8 cellular contexts compared by ENCODE assay signal in genomic region chr10:102225646-102226541, GRCh38. TPM values are rescaled to one million over a fixed set of nuclear protein-coding genes. Genes with fewer than 3 reads are reported as not detected.
DNase-seq lines count a peak whose midpoint lies in the region; ATAC-seq, FAIRE-seq and TF ChIP-seq lines count a peak whose summit lies in the region.

Gene ELOVL3 (plus strand): TSS chr10:102226299. CDS start chr10:102226549, 250 bp downstream.

- no peaks in the 10 kb centered on the region for H3K9me3 ChIP-seq in left lung

- peak; percentile 94 for DNase-seq in NCI-H2227 (lab: John Stamatoyannopoulos, UW; ENCODE audit: unreplicated experiment)
- peak; percentile 54 to 78 for DNase-seq in activated CD4-positive, alpha-beta T cell treated with anti-CD3 and anti-CD28 coated beads, Interleukin-2, amount 50 U/mL, for 24 hours (ENCODE audit: low read depth in 1 of 2, low spot score in 1 of 2)
- peak; percentile 94 for DNase-seq in dedifferentiated amniotic fluid mesenchymal stem cell (ENCODE audit: extremely low spot score)
- peak; percentile 95 to 96 for DNase-seq in left lung
- peak; percentile 89 for DNase-seq in stimulated activated CD4-positive, alpha-beta T cell treated with anti-CD3 and anti-CD28 coated beads, Interleukin-1b, Interleukin-23, amount 100 ng/mL, for 48 hours
- no peak for DNase-seq in D721Med (ENCODE audit: insufficient read length, low spot score)

- peak within 1 kb of the TSS; percentile 16 to 37 for H3K4me3 ChIP-seq in left lung

- H3K27ac ChIP-seq in left lung = peak within 1 kb of the TSS; percentile 67 to 79

- no peak for FAIRE-seq in D721Med (lab: Jason Lieb, UNC)

- peaks cover 6 to 11% of the 10 kb centered on the region in 2 donors for H3K27me3 ChIP-seq in left lung

- ATAC-seq in GM18502 (IDR thresholded peaks at IDR 0.05; ENCODE audit: poor library complexity, unreplicated experiment) (peak; percentile 90), HG02970 (IDR thresholded peaks at IDR 0.05; ENCODE audit: low FRiP score, unreplicated experiment) (peak; percentile 64), left lung (peak; percentile 96)

- intact Hi-C loops in left lung (cut with DNase I) = no loop called here

- TF ChIP-seq CTCF in left lung (IDR thresholded peaks at IDR 0.05) (peak in 1 of 2 donors; percentile 21), D721Med (IDR thresholded peaks at IDR 0.05; ENCODE audit: insufficient read depth, missing control alignments) (no peak)

- peaks cover 20 to 34% of the 10 kb centered on the region in 2 donors for H3K4me1 ChIP-seq in left lung

- no peaks in the 10 kb centered on the region for H3K36me3 ChIP-seq in left lung

RNA-seq across cellular contexts. Expression of gene ELOVL3, which starts in this region (rescaled TPM):
- total RNA-seq in left lung = under 1 TPM; 0.58 to 0.65 TPM

Comparison
In these comparisons a context has a peak if more than half of its experiments do, and no peak if none do; other contexts are left out.
1. Peak in DNase-seq, ATAC-seq, H3K4me3 ChIP-seq and H3K27ac ChIP-seq in left lung; RNA of the gene not detected or under 1 TPM.